Comparison of ENCODE assay signal across 25 cellular contexts in the genomic region with DNA sequence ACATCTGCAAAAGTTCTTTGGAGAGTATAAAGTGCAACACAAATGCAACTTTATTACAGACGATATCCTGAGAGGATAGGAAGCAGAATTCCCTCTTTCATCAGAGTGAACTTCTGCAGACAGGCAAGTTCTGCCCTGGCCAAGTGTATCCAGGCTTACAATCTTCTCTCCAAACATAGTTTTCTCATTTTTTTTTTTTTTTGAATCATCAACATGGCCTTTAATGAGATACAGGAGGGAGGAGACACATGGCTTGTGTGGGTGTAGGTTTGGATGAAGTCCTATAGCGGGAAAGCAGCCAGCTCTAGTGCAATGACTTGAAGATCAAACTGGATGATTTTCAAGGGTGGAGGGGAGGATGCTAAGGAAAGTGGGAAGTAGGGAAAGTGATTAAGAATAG. TPM values are rescaled to one million over a fixed set of nuclear protein-coding genes. Genes with fewer than 3 reads are reported as not detected.
DNase-seq lines count a peak whose midpoint lies in the region; TF ChIP-seq lines count a peak whose summit lies in the region.
"Had no signal": no experiment of that assay in that cellular context is flagged by ENCODE, and none has a peak within 500 bp of the region (broad histone marks: within the 10 kb centered on the region; RNA-seq: fewer than 3 reads in every experiment).

No MANE protein-coding gene starts in this region.

- H3K4me3 ChIP-seq in BJ (ENCODE audit: low read depth, low read length) (no peak overlapping the region), MG63 (no peak overlapping the region), fibroblast of lung (replicated peaks in 1 of 4; ENCODE audit: control extremely low read depth in 1 of 4, insufficient read depth in 1 of 4, low read depth in 3 of 4, low read length in 4 of 4) (no peak overlapping the region), ovary (no peak overlapping the region)
- H3K4me3 ChIP-seq: colonic mucosa, GM23338 had no signal

- H3K4me2 ChIP-seq in fibroblast of lung (ENCODE audit: extremely low read depth, insufficient read depth, low read length), result no peak overlapping the region
- H3K4me2 ChIP-seq: GM23338 had no signal

- no peaks in the 10 kb centered on the region for H4K20me1 ChIP-seq in fibroblast of lung (ENCODE audit: control insufficient read depth, extremely low read depth, insufficient read depth, low read length)

- no peaks in the 10 kb centered on the region for H3K27me3 ChIP-seq in BJ (ENCODE audit: control insufficient read depth, insufficient read depth, low read length)
- H3K27me3 ChIP-seq in MG63, result no peaks in the 10 kb centered on the region
- H3K27me3 ChIP-seq in fibroblast of lung (ENCODE audit: control insufficient read depth, insufficient read depth, low read length), result no peaks in the 10 kb centered on the region
- no peaks in the 10 kb centered on the region for H3K27me3 ChIP-seq in ovary
- H3K27me3 ChIP-seq: colonic mucosa had no signal

- H2AFZ ChIP-seq in fibroblast of lung (ENCODE audit: low read length), result no peak overlapping the region
- H2AFZ ChIP-seq: GM23338, parathyroid adenoma had no signal

- peak; percentile 41 for DNase-seq in BJ (ENCODE audit: low read depth)
- DNase-seq in MG63, result peak; percentile 65
- DNase-seq in fibroblast of lung (ENCODE audit: low read depth in 2 of 2), result peak; percentile 78 to 89
- peak in 3 of 5 donors; percentile 16 to 50 (median 48) for DNase-seq in ovary
- no peak for DNase-seq in NCI-H446 treated with DMSO at 0.1 percent for 48 hours (lab: John Stamatoyannopoulos, UW)
- DNase-seq in GM20000 (ENCODE audit: low spot score), result no peak
- DNase-seq in NCI-H524 (lab: John Stamatoyannopoulos, UW), result no peak
- DNase-seq in germinal center (ENCODE audit: low spot score), result no peak
- DNase-seq: activated CD4-positive, alpha-beta T cell treated with anti-CD3 and anti-CD28 coated beads, Interleukin-2, amount 10 ng/mL, durations not matched to agents 24 days and 14 days; activated CD8-positive, alpha-beta memory T cell treated with anti-CD3 and anti-CD28 coated beads, Interleukin-2, amount 50 U/mL, for 4 hours; activated effector memory CD4-positive, alpha-beta T cell treated with anti-CD3 and anti-CD28 coated beads, Interleukin-2, amount 50 U/mL, for 16 hours; amygdala; C1 segment of cervical spinal cord; colonic mucosa; naive B cell; NCI-H1694 treated with DMSO at 0.1 percent for 48 hours; NCI-H2227 treated with DMSO at 0.1 percent for 48 hours; stimulated activated CD4-positive, alpha-beta T cell treated with anti-CD3 and anti-CD28 coated beads, Interleukin-4, amount 100 ng/mL, for 4 hours; substantia nigra; SW 1271 had no signal

- CTCF ChIA-PET in BJ (lab: Yijun Ruan, JAX), result no interaction called here

- TF ChIP-seq POLR2A in ovary (IDR thresholded peaks at IDR 0.05), result no peak

- no peaks in the 10 kb centered on the region for H3K79me2 ChIP-seq in fibroblast of lung (ENCODE audit: control insufficient read depth, insufficient read depth, low read length)
- H3K79me2 ChIP-seq: parathyroid adenoma had no signal

- no peak for TF ChIP-seq EP300 in ovary (IDR thresholded peaks at IDR 0.05)

- H3K9me3 ChIP-seq in MG63, result no peaks in the 10 kb centered on the region
- no peaks in the 10 kb centered on the region for H3K9me3 ChIP-seq in fibroblast of lung (ENCODE audit: control insufficient read depth, insufficient read depth, low read depth, low read length)
- no peaks in the 10 kb centered on the region for H3K9me3 ChIP-seq in ovary
- H3K9me3 ChIP-seq: colonic mucosa had no signal

- H3K36me3 ChIP-seq in BJ (ENCODE audit: control insufficient read depth, insufficient read depth, low read length) (no peaks in the 10 kb centered on the region), MG63 (no peaks in the 10 kb centered on the region), fibroblast of lung (ENCODE audit: control insufficient read depth, insufficient read depth, low read length) (no peaks in the 10 kb centered on the region), ovary (no peaks in the 10 kb centered on the region)
- H3K36me3 ChIP-seq: colonic mucosa had no signal

- no peak for TF ChIP-seq CTCF in BJ (IDR thresholded peaks at IDR 0.05; ENCODE audit: insufficient read depth, low read depth, low read length)
- no peak for TF ChIP-seq CTCF in fibroblast of lung (conservative IDR thresholded peaks at IDR 0.05 in 1 of 2, IDR thresholded peaks at IDR 0.05 in 1 of 2; ENCODE audit: low read depth in 1 of 2, low read length in 2 of 2)
- TF ChIP-seq CTCF in ovary (IDR thresholded peaks at IDR 0.05), result no peak
- no peak for TF ChIP-seq CTCF in GM20000 (IDR thresholded peaks at IDR 0.05; ENCODE audit: extremely low read depth, missing control alignments)

- POLR2A ChIA-PET in BJ (lab: Charles Lee), result no interaction called here

- intact Hi-C loops in ovary (cut with DNase I), result loop anchor here in 1 of 4 donors (10.0 kb wide), 1 partner anchor 307 kb away; no protein-coding TSS in a partner anchor

- no peak overlapping the region for H3K27ac ChIP-seq in fibroblast of lung (ENCODE audit: insufficient read depth, low read length)
- peak overlapping the region in 1 of 2 donors; percentile 1 for H3K27ac ChIP-seq in ovary
- H3K27ac ChIP-seq: colonic mucosa, parathyroid adenoma had no signal

- WGBS in ovary, 3 donors, result 23 to 28% (median 27%) methylated on average over 2 of the region's 2 CpGs

- no peak overlapping the region for H3K9ac ChIP-seq in fibroblast of lung (ENCODE audit: insufficient read depth, low read length)
- H3K9ac ChIP-seq: parathyroid adenoma had no signal

- H3K4me1 ChIP-seq in fibroblast of lung (ENCODE audit: control insufficient read depth, extremely low read depth, insufficient read depth, low read length), result no peaks in the 10 kb centered on the region
- H3K4me1 ChIP-seq in ovary (ENCODE audit: insufficient read depth), result no peaks in the 10 kb centered on the region
- H3K4me1 ChIP-seq: colonic mucosa, parathyroid adenoma had no signal

RNA-seq across cellular contexts. Expression of gene LUZP4, which starts 48.2 kb away (rescaled TPM):
- not detected in 2 replicates for polyA plus RNA-seq in BJ (2011; rRNA removed)
- polyA minus RNA-seq in BJ (2011; rRNA and poly(A)+ RNA removed), result not detected in 2 replicates
- total RNA-seq in MG63 (2014; rRNA removed; shearing (Covaris generic); ENCODE audit: low replicate concordance), result not detected in 2 replicates
- not detected in 2 replicates for total RNA-seq in fibroblast of lung
- not detected in 2 replicates for polyA plus RNA-seq in fibroblast of lung
- polyA plus RNA-seq in fibroblast of lung (2012), result not detected in 2 replicates
- not detected in 2 replicates for polyA minus RNA-seq in fibroblast of lung (ENCODE audit: low replicate concordance)
- total RNA-seq in ovary, result not detected
- polyA plus RNA-seq in ovary, result not detected
- total RNA-seq: activated CD4-positive, alpha-beta T cell treated with anti-CD3 and anti-CD28 coated beads, Interleukin-2, amount 10 ng/mL, durations not matched to agents 24 days and 14 days; colonic mucosa; GM23338; HepG2; lung microvascular endothelial cell; M059J had no signal
- polyA plus RNA-seq: GM23338, HepG2 had no signal

Comparison
In these comparisons a context has a peak if more than half of its experiments do, and no peak if none do; other contexts are left out.
1. DNase-seq: peak in BJ (single experiment), MG63 (single experiment), fibroblast of lung (2 of 2) and ovary (3 of 5); none in NCI-H446 treated with DMSO at 0.1 percent for 48 hours (single experiment), GM20000 (single experiment), NCI-H524 (0 of 2) and germinal center (single experiment).